In genomic region chr4:51836531-51836930, GRCh38 we compare ENCODE assay signal across 17 cellular contexts. TPM values are rescaled to one million over a fixed set of nuclear protein-coding genes. Genes with fewer than 3 reads are reported as not detected.
DNase-seq lines count a peak whose midpoint lies in the region; ATAC-seq and TF ChIP-seq lines count a peak whose summit lies in the region.
"Had no signal": no experiment of that assay in that cellular context is flagged by ENCODE, and none has a peak within 500 bp of the region (broad histone marks: within the 10 kb centered on the region; RNA-seq: fewer than 3 reads in every experiment).

No MANE protein-coding gene starts in this region.

- H3K4me3 Mint-ChIP-seq in progenitor cell of endocrine pancreas (ENCODE audit: low read depth): no peak overlapping the region

- ATAC-seq in Right ventricle myocardium inferior: peak; percentile 26
- ATAC-seq in HG02981 (IDR thresholded peaks at IDR 0.05; ENCODE audit: unreplicated experiment): no peak
- ATAC-seq: GM12878, Panc1 had no signal

- peak overlapping the region; percentile 33 for H3K27ac Mint-ChIP-seq in progenitor cell of endocrine pancreas

- H3K27me3 ChIP-seq in left ventricle myocardium inferior (ENCODE audit: low read depth): no peaks in the 10 kb centered on the region
- H3K27me3 ChIP-seq in H7 (ENCODE audit: control insufficient read depth, insufficient read depth, low read length): peaks cover 7% of the 10 kb centered on the region; the same call in 1 of the 2 replicates
- H3K27me3 ChIP-seq: BLaER1 had no signal

- no peaks in the 10 kb centered on the region for H3K4me1 Mint-ChIP-seq in progenitor cell of endocrine pancreas (ENCODE audit: low read depth)

- H3K27ac ChIP-seq in left ventricle myocardium inferior (replicated peaks): no peak overlapping the region
- H3K27ac ChIP-seq: BLaER1 had no signal

- H3K36me3 Mint-ChIP-seq in progenitor cell of endocrine pancreas (ENCODE audit: insufficient read depth): no peaks in the 10 kb centered on the region

- no peak for TF ChIP-seq CTCF in left ventricle myocardium inferior (IDR thresholded peaks at IDR 0.05; ENCODE audit: borderline replicate concordance)
- TF ChIP-seq CTCF in choroid plexus epithelial cell (conservative IDR thresholded peaks at IDR 0.05; ENCODE audit: low read depth, low read length): no peak
- TF ChIP-seq CTCF in progenitor cell of endocrine pancreas (IDR thresholded peaks at IDR 0.05; ENCODE audit: unreplicated experiment): no peak

- no peak overlapping the region for H3K4me3 ChIP-seq in left ventricle myocardium inferior
- H3K4me3 ChIP-seq in choroid plexus epithelial cell (ENCODE audit: low read depth, low read length): no peak overlapping the region
- H3K4me3 ChIP-seq in H7 (ENCODE audit: insufficient read depth, low read depth, low read length): no peak overlapping the region
- H3K4me3 ChIP-seq: BLaER1, GM12878 had no signal

- H3K9me3 ChIP-seq in left ventricle myocardium inferior (replicated peaks): no peaks in the 10 kb centered on the region
- H3K9me3 ChIP-seq: BLaER1 had no signal

- no peaks in the 10 kb centered on the region for H3K9me3 Mint-ChIP-seq in progenitor cell of endocrine pancreas (ENCODE audit: low read depth)

- H3K27me3 Mint-ChIP-seq in progenitor cell of endocrine pancreas: peaks cover 13% of the 10 kb centered on the region

- H3K4me1 ChIP-seq in left ventricle myocardium inferior: no peaks in the 10 kb centered on the region

- DNase-seq in Right ventricle myocardium inferior (ENCODE audit: missing footprints) (no peak), left ventricle myocardium inferior (no peak), LHCN-M2 (ENCODE audit: low read depth) (peak; percentile 23), choroid plexus epithelial cell (ENCODE audit: low read depth) (peak; percentile 37), progenitor cell of endocrine pancreas (ENCODE audit: low spot score, unreplicated experiment) (no peak), H7 (no peak), NCI-H2196 (lab: John Stamatoyannopoulos, UW; ENCODE audit: unreplicated experiment) (no peak)
- DNase-seq: activated CD4-positive, alpha-beta T cell treated with anti-CD3 and anti-CD28 coated beads, Interleukin-2, amount 50 U/mL, for 48 hours; activated effector memory CD4-positive, alpha-beta T cell treated with Interleukin-2 at 50 U/mL for 16 hours; DMS79; NCI-H1417 treated with DMSO at 0.1 percent for 48 hours; NCI-H446 treated with DMSO at 0.1 percent for 48 hours; T-helper 9 cell had no signal

- H3K36me3 ChIP-seq in left ventricle myocardium inferior (no peaks in the 10 kb centered on the region), H7 (replicated peaks; ENCODE audit: control insufficient read depth, insufficient read depth, low read length) (no peaks in the 10 kb centered on the region)
- H3K36me3 ChIP-seq: BLaER1 had no signal

- intact Hi-C loops in Right ventricle myocardium inferior (cut with DNase I) (no loop called here), left ventricle myocardium inferior (cut with micrococcal nuclease) (no loop called here)

RNA-seq across cellular contexts. Expression of gene DCUN1D4, which starts 6.4 kb away (rescaled TPM):
- total RNA-seq in Right ventricle myocardium inferior (38.7 TPM), left ventricle myocardium inferior (45.0 TPM), LHCN-M2 (2014; rRNA removed) (23.3 and 26.2 TPM in 2 replicates), progenitor cell of endocrine pancreas (69.8 and 82.8 TPM in 2 replicates)
- polyA plus RNA-seq in LHCN-M2 (2012): 21.0 TPM
- total RNA-seq in H7 (2014; rRNA removed; shearing (Covaris generic)): 10.4 and 15.5 TPM in 2 replicates

Comparison
In these comparisons a context has a peak if more than half of its experiments do, and no peak if none do; other contexts are left out.
1. DNase-seq: peak in LHCN-M2 (single experiment) and choroid plexus epithelial cell (single experiment); none in Right ventricle myocardium inferior (single experiment), left ventricle myocardium inferior (single experiment), progenitor cell of endocrine pancreas (single experiment), H7 (single experiment) and NCI-H2196 (single experiment).